Comparison of ENCODE assay signal across 8 cellular contexts in genomic region chr15:77870195-77871065, GRCh38.
A peak's percentile ranks its signal among the peaks of the same experiment; 100 is the strongest.
DNase-seq lines count a peak whose midpoint lies in the region; ATAC-seq and TF ChIP-seq lines count a peak whose summit lies in the region.

No MANE protein-coding gene starts in this region.

- no peaks in the 10 kb centered on the region for H3K9me3 ChIP-seq in SJCRH30 (replicated peaks)
- H3K9me3 ChIP-seq in smooth muscle cell (replicated peaks; ENCODE audit: low read depth), result no peaks in the 10 kb centered on the region

- H3F3A ChIP-seq in smooth muscle cell (ENCODE audit: low read depth), result no peaks in the 10 kb centered on the region

- H3K79me2 ChIP-seq in smooth muscle cell (ENCODE audit: low read depth), result no peaks in the 10 kb centered on the region

- H2AFZ ChIP-seq in smooth muscle cell (ENCODE audit: low read depth), result no peak overlapping the region

- TF ChIP-seq CTCF in astrocyte of the cerebellum (IDR thresholded peaks at IDR 0.05; ENCODE audit: low read depth, low read length, missing control alignments) (peak; percentile 78), smooth muscle cell (IDR thresholded peaks at IDR 0.05; ENCODE audit: borderline replicate concordance, insufficient read depth, poor library complexity, severe bottlenecking) (peak; percentile 63)

- H3K4me1 ChIP-seq in SJCRH30 (peaks cover 3% of the 10 kb centered on the region; the same call in 1 of the 2 replicates), smooth muscle cell (ENCODE audit: low read depth) (no peaks in the 10 kb centered on the region)

- no peaks in the 10 kb centered on the region for H3K27me3 ChIP-seq in SJCRH30
- H3K27me3 ChIP-seq in smooth muscle cell (ENCODE audit: low read depth), result no peaks in the 10 kb centered on the region

- no peaks in the 10 kb centered on the region for H4K20me1 ChIP-seq in smooth muscle cell (ENCODE audit: low read depth)

- H3K4me2 ChIP-seq in smooth muscle cell, result no peak overlapping the region

- no peak overlapping the region for H3K9ac ChIP-seq in smooth muscle cell (ENCODE audit: low read depth)

- H3K27ac ChIP-seq in SJCRH30 (no peak overlapping the region), smooth muscle cell (ENCODE audit: low read depth) (no peak overlapping the region)

- in situ Hi-C loops in astrocyte of the cerebellum (cut with HindIII; ENCODE audit: low sequenced_read_pairs), result no loop called here

- WGBS in smooth muscle cell (ENCODE audit: low lambda C conversion rate), result 43% methylated on average over 21 of the region's 21 CpGs

- H3K4me3 ChIP-seq in SJCRH30, result no peak overlapping the region
- no peak overlapping the region for H3K4me3 ChIP-seq in astrocyte of the cerebellum (ENCODE audit: low read depth, low read length)
- no peak overlapping the region for H3K4me3 ChIP-seq in smooth muscle cell

- no peak for ATAC-seq in GM18909 (IDR thresholded peaks at IDR 0.05; ENCODE audit: poor library complexity, unreplicated experiment)

- H3K36me3 ChIP-seq in SJCRH30, result no peaks in the 10 kb centered on the region
- H3K36me3 ChIP-seq in smooth muscle cell (ENCODE audit: low read depth), result no peaks in the 10 kb centered on the region

- peak; percentile 42 for DNase-seq in NCI-H1436 (lab: John Stamatoyannopoulos, UW)
- no peak for DNase-seq in NCI-H1436 treated with DMSO at 0.1 percent for 48 hours (lab: John Stamatoyannopoulos, UW)
- DNase-seq in HT1080 (ENCODE audit: low read depth), result peak; percentile 64
- DNase-seq in SJCRH30, result peak; percentile 58 to 76
- peak; percentile 16 for DNase-seq in astrocyte of the cerebellum (ENCODE audit: low read depth)
- peak; percentile 46 for DNase-seq in iPS DF 4.7 (ENCODE audit: extremely low read depth, low spot score)
- peak; percentile 21 for DNase-seq in smooth muscle cell (lab: John Stamatoyannopoulos, UW; ENCODE audit: unreplicated experiment)
